In the genomic region with DNA sequence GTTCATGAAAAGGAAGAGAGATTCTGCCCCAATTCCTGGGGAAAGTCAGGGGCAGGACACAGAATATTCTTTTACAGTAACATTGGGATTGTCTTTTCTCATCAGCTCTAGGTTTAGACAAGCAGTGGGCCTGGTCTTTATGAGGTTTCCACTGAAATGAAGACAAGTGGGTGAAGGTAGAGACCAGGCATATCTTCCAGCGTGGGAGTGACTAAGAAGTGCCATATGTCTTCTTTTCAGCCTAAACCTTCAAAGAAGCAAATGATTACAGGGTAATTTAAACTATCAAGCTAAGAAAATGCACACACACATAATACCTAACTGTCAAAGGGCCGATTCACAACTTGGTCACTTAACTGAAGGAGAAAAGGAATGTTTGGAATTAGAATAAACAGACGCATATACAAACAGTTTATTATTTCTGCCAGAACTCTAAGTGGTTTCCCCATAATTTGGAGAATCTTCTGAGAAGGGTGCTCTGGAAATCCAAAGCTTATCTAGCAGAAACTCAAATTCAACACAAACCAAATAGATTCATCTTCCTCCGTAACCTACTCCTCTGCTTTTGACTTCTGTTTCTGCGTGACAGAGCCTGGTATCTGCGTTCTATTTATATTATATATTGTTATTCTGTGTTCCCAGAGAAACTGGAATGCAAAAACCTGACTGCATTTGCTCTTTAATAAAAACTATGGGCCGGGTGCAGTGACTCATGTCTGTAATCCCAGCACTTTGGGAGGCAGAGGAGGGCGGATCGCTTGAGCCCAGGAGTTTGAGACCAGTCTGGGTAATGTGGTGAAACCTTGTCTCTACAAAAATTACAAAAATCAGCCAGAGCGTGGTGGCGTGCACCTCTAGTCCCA, we compare ENCODE assay signal across 16 cellular contexts. TPM values are rescaled to one million over a fixed set of nuclear protein-coding genes. Genes with fewer than 3 reads are reported as not detected.
A peak's percentile ranks its signal among the peaks of the same experiment; 100 is the strongest.
DNase-seq lines count a peak whose midpoint lies in the region; ATAC-seq and TF ChIP-seq lines count a peak whose summit lies in the region.
"Had no signal": no experiment of that assay in that cellular context is flagged by ENCODE, and none has a peak within 500 bp of the region (broad histone marks: within the 10 kb centered on the region; RNA-seq: fewer than 3 reads in every experiment).

No MANE protein-coding gene starts in this region.

- TF ChIP-seq CTCF in nephron (IDR thresholded peaks at IDR 0.05; ENCODE audit: unreplicated experiment in 3 of 3) = no peak

- no peaks in the 10 kb centered on the region for H3K9me3 Mint-ChIP-seq in nephron
- H3K9me3 Mint-ChIP-seq: activated naive CD4-positive, alpha-beta T cell treated with anti-CD3 and anti-CD28 coated beads, Interleukin-2, amount 50 U/mL, for 72 hours; dendritic cell treated with granulocyte-macrophage colony-stimulating factor and Interleukin-4, amounts not matched to agents 40 ng/mL and 50 ng/mL, for 4 days; IgD-negative memory B cell had no signal

- H3K27ac Mint-ChIP-seq in nephron = peak overlapping the region in 2 of 3 experiments; percentile 21 to 48
- H3K27ac Mint-ChIP-seq: activated naive CD4-positive, alpha-beta T cell treated with anti-CD3 and anti-CD28 coated beads, Interleukin-2, amount 50 U/mL, for 72 hours; dendritic cell treated with granulocyte-macrophage colony-stimulating factor and Interleukin-4, amounts not matched to agents 40 ng/mL and 50 ng/mL, for 4 days; IgD-negative memory B cell had no signal

- H3K36me3 Mint-ChIP-seq in nephron (ENCODE audit: low read depth) = no peaks in the 10 kb centered on the region
- H3K36me3 Mint-ChIP-seq: activated naive CD4-positive, alpha-beta T cell treated with anti-CD3 and anti-CD28 coated beads, Interleukin-2, amount 50 U/mL, for 72 hours; IgD-negative memory B cell had no signal

- H3K27me3 Mint-ChIP-seq in nephron (ENCODE audit: low read depth) = no peaks in the 10 kb centered on the region
- H3K27me3 Mint-ChIP-seq: dendritic cell treated with granulocyte-macrophage colony-stimulating factor and Interleukin-4, amounts not matched to agents 40 ng/mL and 50 ng/mL, for 4 days had no signal

- no peak for ATAC-seq in HG03159 (IDR thresholded peaks at IDR 0.05; ENCODE audit: unreplicated experiment)
- ATAC-seq: activated naive CD4-positive, alpha-beta T cell treated with anti-CD3 and anti-CD28 coated beads, Interleukin-2, amount 50 U/mL, for 72 hours had no signal

- peak; percentile 12 for DNase-seq in AG08395 (ENCODE audit: low spot score)
- DNase-seq in M059J (ENCODE audit: low read depth) = peak; percentile 87
- DNase-seq in dedifferentiated amniotic fluid mesenchymal stem cell (ENCODE audit: extremely low spot score) = peak; percentile 89
- DNase-seq in NCI-H2029 (lab: John Stamatoyannopoulos, UW) = no peak
- no peak for DNase-seq in SIG-M5 (lab: John Stamatoyannopoulos, UW)
- no peak for DNase-seq in UCSD-AML1 (lab: John Stamatoyannopoulos, UW; ENCODE audit: unreplicated experiment)
- DNase-seq: ACHN, NCI-H187, NCI-H82, Right ventricle myocardium superior, transverse colon had no signal

- no peak overlapping the region for H3K4me3 Mint-ChIP-seq in nephron
- H3K4me3 Mint-ChIP-seq: dendritic cell treated with granulocyte-macrophage colony-stimulating factor and Interleukin-4, amounts not matched to agents 40 ng/mL and 50 ng/mL, for 4 days; IgD-negative memory B cell had no signal

- H3K4me1 Mint-ChIP-seq in nephron = peaks cover 4% of the 10 kb centered on the region
- H3K4me1 Mint-ChIP-seq: IgD-negative memory B cell had no signal

RNA-seq across cellular contexts. Expression of gene TEK, which starts 22.0 kb away (rescaled TPM):
- total RNA-seq in M059J (2014; rRNA removed; shearing (Covaris generic)) = 0.96 and 2.0 TPM in 2 replicates
- total RNA-seq: activated naive CD4-positive, alpha-beta T cell treated with anti-CD3 and anti-CD28 coated beads, Interleukin-2, amount 50 U/mL, for 72 hours had no signal

Comparison
In these comparisons a context has a peak if more than half of its experiments do, and no peak if none do; other contexts are left out.
1. DNase-seq: peak in AG08395 (single experiment), M059J (single experiment) and dedifferentiated amniotic fluid mesenchymal stem cell (single experiment); none in NCI-H2029 (single experiment), SIG-M5 (single experiment) and UCSD-AML1 (single experiment).